Comparison of ENCODE assay signal across 10 cellular contexts in genomic region chr16:70572050-70572925, GRCh38. TPM values are rescaled to one million over a fixed set of nuclear protein-coding genes. Genes with fewer than 3 reads are reported as not detected.
DNase-seq lines count a peak whose midpoint lies in the region; ATAC-seq and TF ChIP-seq lines count a peak whose summit lies in the region.
"Had no signal": no experiment of that assay in that cellular context is flagged by ENCODE, and none has a peak within 500 bp of the region (broad histone marks: within the 10 kb centered on the region; RNA-seq: fewer than 3 reads in every experiment).

No MANE protein-coding gene starts in this region.

- no peaks in the 10 kb centered on the region for H3K9me2 ChIP-seq in Karpas-422 (replicated peaks; ENCODE audit: insufficient read depth, low read length)

- ATAC-seq in natural killer cell, result no peak
- ATAC-seq in natural killer cell treated with Interleukin-12 subunit alpha and Interleukin-12 subunit beta and Interleukin-15 and Interleukin-18, amount 100 ng/mL, for 72 hours, result no peak
- no peak for ATAC-seq in naive thymus-derived CD4-positive, alpha-beta T cell
- no peak for ATAC-seq in HG02885 (IDR thresholded peaks at IDR 0.05; ENCODE audit: poor library complexity, unreplicated experiment)
- ATAC-seq: foreskin keratinocyte had no signal

- H2AFZ ChIP-seq in Karpas-422 (ENCODE audit: low read length), result no peak overlapping the region

- peaks cover 37% of the 10 kb centered on the region for H4K20me1 ChIP-seq in Karpas-422 (ENCODE audit: insufficient read depth, low read depth, low read length)

- no peaks in the 10 kb centered on the region for H3K27me3 Mint-ChIP-seq in natural killer cell (ENCODE audit: low read depth in 2 of 2)
- H3K27me3 Mint-ChIP-seq in natural killer cell treated with Interleukin-12 subunit alpha and Interleukin-12 subunit beta and Interleukin-15 and Interleukin-18, amount 100 ng/mL, for 72 hours, result no peaks in the 10 kb centered on the region
- H3K27me3 Mint-ChIP-seq in naive thymus-derived CD4-positive, alpha-beta T cell, result no peaks in the 10 kb centered on the region
- no peaks in the 10 kb centered on the region for H3K27me3 Mint-ChIP-seq in T-helper 2 cell treated with Interferon-gamma antibody and Interleukin-4, amounts not matched to agents 5 μg/mL and 100 μg/mL, for 36 hours (ENCODE audit: low read depth)

- H3K36me3 ChIP-seq in colonic mucosa (peaks cover 37% of the 10 kb centered on the region), Karpas-422 (ENCODE audit: insufficient read depth, low read length) (peaks cover 70% of the 10 kb centered on the region)
- peaks cover 31 to 68% (median 35%) of the 10 kb centered on the region in 3 experiments for H3K36me3 ChIP-seq in naive thymus-derived CD4-positive, alpha-beta T cell (ENCODE audit: control insufficient read depth in 2 of 3, insufficient read depth in 3 of 3, low read length in 3 of 3)

- no peak for TF ChIP-seq CTCF in natural killer cell (IDR thresholded peaks at IDR 0.05)
- TF ChIP-seq CTCF in colonic mucosa (IDR thresholded peaks at IDR 0.05), result no peak

- no peaks in the 10 kb centered on the region for H3K9me3 Mint-ChIP-seq in natural killer cell
- no peaks in the 10 kb centered on the region for H3K9me3 Mint-ChIP-seq in natural killer cell treated with Interleukin-12 subunit alpha and Interleukin-12 subunit beta and Interleukin-15 and Interleukin-18, amount 100 ng/mL, for 72 hours
- H3K9me3 Mint-ChIP-seq in naive thymus-derived CD4-positive, alpha-beta T cell, result no peaks in the 10 kb centered on the region
- no peaks in the 10 kb centered on the region for H3K9me3 Mint-ChIP-seq in T-helper 2 cell treated with Interferon-gamma antibody and Interleukin-4, amounts not matched to agents 5 μg/mL and 100 μg/mL, for 36 hours

- peaks cover 14 to 20% of the 10 kb centered on the region in 2 donors for H3K4me1 Mint-ChIP-seq in natural killer cell
- H3K4me1 Mint-ChIP-seq in natural killer cell treated with Interleukin-12 subunit alpha and Interleukin-12 subunit beta and Interleukin-15 and Interleukin-18, amount 100 ng/mL, for 72 hours (ENCODE audit: low read depth in 2 of 2), result peaks cover 12 to 14% of the 10 kb centered on the region in 2 donors
- H3K4me1 Mint-ChIP-seq in naive thymus-derived CD4-positive, alpha-beta T cell, result peaks cover 0 to 16% (median 0%) of the 10 kb centered on the region in 7 donors
- peaks cover 6% of the 10 kb centered on the region for H3K4me1 Mint-ChIP-seq in T-helper 2 cell treated with Interferon-gamma antibody and Interleukin-4, amounts not matched to agents 5 μg/mL and 100 μg/mL, for 36 hours (ENCODE audit: low read depth)

- H3K4me1 ChIP-seq in colonic mucosa (peaks cover 8% of the 10 kb centered on the region), Karpas-422 (ENCODE audit: low read length) (no peaks in the 10 kb centered on the region)
- H3K4me1 ChIP-seq in naive thymus-derived CD4-positive, alpha-beta T cell (ENCODE audit: control insufficient read depth in 2 of 2, insufficient read depth in 2 of 2, low read length in 2 of 2), result no peaks in the 10 kb centered on the region

- CTCF ChIA-PET in naive thymus-derived CD4-positive, alpha-beta T cell (lab: Charles Lee), result no interaction called here

- no peak overlapping the region for H3K4me2 ChIP-seq in Karpas-422 (ENCODE audit: low read depth, low read length, poor library complexity, severe bottlenecking)

- H3K79me2 ChIP-seq in Karpas-422 (ENCODE audit: low read length), result no peaks in the 10 kb centered on the region

- no peak overlapping the region for H3K4me3 Mint-ChIP-seq in natural killer cell
- no peak overlapping the region for H3K4me3 Mint-ChIP-seq in natural killer cell treated with Interleukin-12 subunit alpha and Interleukin-12 subunit beta and Interleukin-15 and Interleukin-18, amount 100 ng/mL, for 72 hours
- H3K4me3 Mint-ChIP-seq in naive thymus-derived CD4-positive, alpha-beta T cell, result no peak overlapping the region
- H3K4me3 Mint-ChIP-seq in T-helper 2 cell treated with Interferon-gamma antibody and Interleukin-4, amounts not matched to agents 5 μg/mL and 100 μg/mL, for 36 hours, result no peak overlapping the region

- intact Hi-C loops in natural killer cell (cut with micrococcal nuclease), result no loop called here
- intact Hi-C loops in colonic mucosa (cut with DNase I), result no loop called here
- intact Hi-C loops in naive thymus-derived CD4-positive, alpha-beta T cell (cut with micrococcal nuclease), result no loop called here

- POLR2A ChIA-PET in naive thymus-derived CD4-positive, alpha-beta T cell (lab: Charles Lee), result no interaction called here

- peak overlapping the region; percentile 38 to 55 for H3K27ac Mint-ChIP-seq in natural killer cell
- H3K27ac Mint-ChIP-seq in natural killer cell treated with Interleukin-12 subunit alpha and Interleukin-12 subunit beta and Interleukin-15 and Interleukin-18, amount 100 ng/mL, for 72 hours, result peak overlapping the region in 1 of 2 donors; percentile 50
- H3K27ac Mint-ChIP-seq in naive thymus-derived CD4-positive, alpha-beta T cell, result peak overlapping the region in 7 of 9 donors; percentile 9 to 83 (median 38)
- H3K27ac Mint-ChIP-seq in T-helper 2 cell treated with Interferon-gamma antibody and Interleukin-4, amounts not matched to agents 5 μg/mL and 100 μg/mL, for 36 hours, result no peak overlapping the region

- H3K27ac ChIP-seq in colonic mucosa, result peak overlapping the region; percentile 8
- H3K27ac ChIP-seq in naive thymus-derived CD4-positive, alpha-beta T cell (ENCODE audit: low read depth, low read length), result no peak overlapping the region
- no peak overlapping the region for H3K27ac ChIP-seq in Karpas-422 (ENCODE audit: low read length)
- H3K27ac ChIP-seq: foreskin keratinocyte had no signal

- H3K27me3 ChIP-seq in colonic mucosa (no peaks in the 10 kb centered on the region), Karpas-422 (ENCODE audit: low read length) (no peaks in the 10 kb centered on the region)
- H3K27me3 ChIP-seq in naive thymus-derived CD4-positive, alpha-beta T cell (ENCODE audit: control insufficient read depth in 2 of 2, insufficient read depth in 2 of 2, low read length in 2 of 2), result no peaks in the 10 kb centered on the region
- H3K27me3 ChIP-seq: foreskin keratinocyte had no signal

- H3K9me3 ChIP-seq in colonic mucosa (no peaks in the 10 kb centered on the region), Karpas-422 (ENCODE audit: low read length) (no peaks in the 10 kb centered on the region)
- no peaks in the 10 kb centered on the region for H3K9me3 ChIP-seq in naive thymus-derived CD4-positive, alpha-beta T cell (ENCODE audit: control insufficient read depth in 2 of 3, low read length in 3 of 3)

- H3K9ac ChIP-seq in colonic mucosa (ENCODE audit: low read depth in 2 of 2, low read length in 2 of 2) (no peak overlapping the region), Karpas-422 (ENCODE audit: low read length) (no peak overlapping the region)

- H3K4me3 ChIP-seq in colonic mucosa, result no peak overlapping the region
- H3K4me3 ChIP-seq in naive thymus-derived CD4-positive, alpha-beta T cell (ENCODE audit: low read length), result no peak overlapping the region
- H3K4me3 ChIP-seq in Karpas-422 (ENCODE audit: low read length), result no peak overlapping the region

- DNase-seq in natural killer cell (no peak), colonic mucosa (no peak), Karpas-422 (no peak), middle frontal gyrus (ENCODE audit: extremely low spot score, low spot score) (no peak)
- no peak for DNase-seq in natural killer cell treated with Interleukin-12 subunit alpha and Interleukin-12 subunit beta and Interleukin-15 and Interleukin-18, amount 100 ng/mL, for 72 hours (ENCODE audit: low spot score)
- DNase-seq in naive thymus-derived CD4-positive, alpha-beta T cell, result no peak
- DNase-seq in T-helper 2 cell treated with Interferon-gamma antibody and Interleukin-4, amounts not matched to agents 5 μg/mL and 100 μg/mL, for 36 hours (ENCODE audit: low spot score), result no peak
- DNase-seq: foreskin keratinocyte, NCI-H526 had no signal

- H3K36me3 Mint-ChIP-seq in natural killer cell, result peaks cover 23% of the 10 kb centered on the region
- peaks cover 34% of the 10 kb centered on the region for H3K36me3 Mint-ChIP-seq in natural killer cell treated with Interleukin-12 subunit alpha and Interleukin-12 subunit beta and Interleukin-15 and Interleukin-18, amount 100 ng/mL, for 72 hours
- peaks cover 13 to 43% (median 16%) of the 10 kb centered on the region in 5 donors for H3K36me3 Mint-ChIP-seq in naive thymus-derived CD4-positive, alpha-beta T cell
- peaks cover 58% of the 10 kb centered on the region for H3K36me3 Mint-ChIP-seq in T-helper 2 cell treated with Interferon-gamma antibody and Interleukin-4, amounts not matched to agents 5 μg/mL and 100 μg/mL, for 36 hours (ENCODE audit: low read depth)

RNA-seq across cellular contexts. Expression of gene SF3B3, which starts 48.7 kb away (rescaled TPM):
- total RNA-seq in natural killer cell (100 to 1,000 TPM; 164 to 220 (median 173) TPM), colonic mucosa (100 to 1,000 TPM; 182 to 369 TPM)
- total RNA-seq in natural killer cell treated with Interleukin-12 subunit alpha and Interleukin-12 subunit beta and Interleukin-15 and Interleukin-18, amount 100 ng/mL, for 72 hours, result 100 to 1,000 TPM; 394 to 560 TPM
- 100 to 1,000 TPM; 189 to 415 (median 267) TPM for total RNA-seq in naive thymus-derived CD4-positive, alpha-beta T cell
- polyA plus RNA-seq in naive thymus-derived CD4-positive, alpha-beta T cell, result 10 to 100 TPM; 69.0 to 93.7 TPM
- 126 and 187 TPM in 2 replicates for total RNA-seq in Karpas-422 (2014; rRNA removed; shearing (Covaris generic); ENCODE audit: low replicate concordance)

RNA-seq across cellular contexts. Expression of gene COG4, which starts 48.9 kb away (rescaled TPM):
- total RNA-seq in natural killer cell (10 to 100 TPM; 29.5 to 44.4 (median 31.6) TPM), colonic mucosa (10 to 100 TPM; 54.8 to 84.7 TPM)
- 10 to 100 TPM; 39.5 to 54.8 TPM for total RNA-seq in natural killer cell treated with Interleukin-12 subunit alpha and Interleukin-12 subunit beta and Interleukin-15 and Interleukin-18, amount 100 ng/mL, for 72 hours
- 10 to 100 TPM; 38.3 to 68.6 (median 58.7) TPM for total RNA-seq in naive thymus-derived CD4-positive, alpha-beta T cell
- 10 to 100 TPM; 46.1 to 50.5 TPM for polyA plus RNA-seq in naive thymus-derived CD4-positive, alpha-beta T cell
- 24.7 and 47.0 TPM in 2 replicates for total RNA-seq in Karpas-422 (2014; rRNA removed; shearing (Covaris generic); ENCODE audit: low replicate concordance)
